In genomic region chr9:6575324-6575758, GRCh38 we compare ENCODE assay signal across 13 cellular contexts.
DNase-seq lines count a peak whose midpoint lies in the region; ATAC-seq and TF ChIP-seq lines count a peak whose summit lies in the region.
"Had no signal": no experiment of that assay in that cellular context is flagged by ENCODE, and none has a peak within 500 bp of the region (broad histone marks: within the 10 kb centered on the region; RNA-seq: fewer than 3 reads in every experiment).

No MANE protein-coding gene starts in this region.

- H3K79me2 ChIP-seq in OCI-LY7 (ENCODE audit: insufficient read depth, low read depth, low read length): no peaks in the 10 kb centered on the region

- TF ChIP-seq CTCF in OCI-LY7 (conservative IDR thresholded peaks at IDR 0.05; ENCODE audit: low read length): no peak
- no peak for TF ChIP-seq CTCF in activated CD8-positive, alpha-beta T cell treated with anti-CD3 and anti-CD28 coated beads for 36 hours (IDR thresholded peaks at IDR 0.05)

- DNase-seq in OCI-LY7 (ENCODE audit: low spot score) (peak; percentile 83), NCI-H524 (lab: John Stamatoyannopoulos, UW) (no peak), NCI-H2081 (lab: John Stamatoyannopoulos, UW) (no peak), AG20443 (ENCODE audit: low spot score) (no peak)
- DNase-seq in activated CD8-positive, alpha-beta T cell treated with anti-CD3 and anti-CD28 coated beads for 36 hours: no peak
- DNase-seq: activated gamma-delta T cell; CD8-positive, alpha-beta memory T cell; PC-9; small intestine; stimulated activated naive CD8-positive, alpha-beta T cell treated with anti-CD3 and anti-CD28 coated beads, Interleukin-15, amount 100 ng/mL, for 72 hours had no signal

- H3K4me2 ChIP-seq in OCI-LY7 (ENCODE audit: low read length): peak overlapping the region; percentile 54
- H3K4me2 ChIP-seq: PC-9 had no signal

- no peaks in the 10 kb centered on the region for H3K9me3 ChIP-seq in OCI-LY7 (ENCODE audit: low read length)

- H3K4me3 Mint-ChIP-seq in activated CD8-positive, alpha-beta T cell treated with anti-CD3 and anti-CD28 coated beads for 36 hours: no peak overlapping the region
- H3K4me3 Mint-ChIP-seq: CD8-positive, alpha-beta memory T cell; stimulated activated naive CD8-positive, alpha-beta T cell treated with anti-CD3 and anti-CD28 coated beads, Interleukin-15, amount 100 ng/mL, for 72 hours had no signal

- H3K4me1 Mint-ChIP-seq in activated CD8-positive, alpha-beta T cell treated with anti-CD3 and anti-CD28 coated beads for 36 hours (ENCODE audit: low read depth): no peaks in the 10 kb centered on the region
- H3K4me1 Mint-ChIP-seq: CD8-positive, alpha-beta memory T cell; stimulated activated naive CD8-positive, alpha-beta T cell treated with anti-CD3 and anti-CD28 coated beads, Interleukin-15, amount 100 ng/mL, for 72 hours had no signal

- ATAC-seq in GM18511 (IDR thresholded peaks at IDR 0.05; ENCODE audit: unreplicated experiment) (peak; percentile 94), GM21390 (IDR thresholded peaks at IDR 0.05; ENCODE audit: unreplicated experiment) (peak; percentile 91), HG03095 (IDR thresholded peaks at IDR 0.05; ENCODE audit: unreplicated experiment) (peak; percentile 89)
- no peak for ATAC-seq in activated CD8-positive, alpha-beta T cell treated with anti-CD3 and anti-CD28 coated beads for 36 hours
- ATAC-seq: stimulated activated naive CD8-positive, alpha-beta T cell treated with anti-CD3 and anti-CD28 coated beads, Interleukin-15, amount 100 ng/mL, for 72 hours had no signal

- no peaks in the 10 kb centered on the region for H3K9me3 Mint-ChIP-seq in activated CD8-positive, alpha-beta T cell treated with anti-CD3 and anti-CD28 coated beads for 36 hours
- H3K9me3 Mint-ChIP-seq: CD8-positive, alpha-beta memory T cell; stimulated activated naive CD8-positive, alpha-beta T cell treated with anti-CD3 and anti-CD28 coated beads, Interleukin-15, amount 100 ng/mL, for 72 hours had no signal

- CTCF ChIA-PET in OCI-LY7 (lab: Charles Lee; ENCODE audit: unreplicated experiment): interaction anchor here (0.8 to 1.1 kb wide), 2 partner anchors 9 to 222 kb away, joined by 3 read pairs; no protein-coding TSS in a partner anchor
- CTCF ChIA-PET in activated CD8-positive, alpha-beta T cell treated with anti-CD3 and anti-CD28 coated beads for 36 hours (lab: Charles Lee): interaction anchor here (0.8 to 11.7 kb wide), 4 partner anchors 7 to 219 kb away, joined by 3 to 152 read pairs (median 8); no protein-coding TSS in a partner anchor

- H3K27ac ChIP-seq in OCI-LY7 (ENCODE audit: low read depth, low read length, poor library complexity, severe bottlenecking): peak overlapping the region; percentile 33
- H3K27ac ChIP-seq: PC-9 had no signal

- H3K4me3 ChIP-seq in OCI-LY7 (ENCODE audit: low read depth, low read length, poor library complexity, severe bottlenecking): peak overlapping the region; percentile 17
- H3K4me3 ChIP-seq: PC-9 had no signal

- POLR2A ChIA-PET in OCI-LY7 (lab: Charles Lee): interaction anchor here (0.6 to 1.7 kb wide), 13 partner anchors 10 to 1765 kb away, joined by 3 to 5 read pairs (median 3); no protein-coding TSS in a partner anchor
- POLR2A ChIA-PET in activated CD8-positive, alpha-beta T cell treated with anti-CD3 and anti-CD28 coated beads for 36 hours (lab: Charles Lee): no interaction called here

- BruUV-seq in OCI-LY7 (replicated peaks; lab: Mats Ljungman, UMichigan): no TSS peak

- H3K27ac Mint-ChIP-seq in activated CD8-positive, alpha-beta T cell treated with anti-CD3 and anti-CD28 coated beads for 36 hours: no peak overlapping the region
- H3K27ac Mint-ChIP-seq: stimulated activated naive CD8-positive, alpha-beta T cell treated with anti-CD3 and anti-CD28 coated beads, Interleukin-15, amount 100 ng/mL, for 72 hours had no signal

- peak overlapping the region; percentile 22; the same call in 1 of the 2 replicates for H2AFZ ChIP-seq in OCI-LY7 (ENCODE audit: low read length)
- H2AFZ ChIP-seq: PC-9 had no signal

- no peaks in the 10 kb centered on the region for H3K36me3 ChIP-seq in OCI-LY7 (ENCODE audit: insufficient read depth, low read length)

- H3K36me3 Mint-ChIP-seq in activated CD8-positive, alpha-beta T cell treated with anti-CD3 and anti-CD28 coated beads for 36 hours (ENCODE audit: low read depth): no peaks in the 10 kb centered on the region
- H3K36me3 Mint-ChIP-seq: CD8-positive, alpha-beta memory T cell had no signal

- H4K20me1 ChIP-seq in OCI-LY7 (ENCODE audit: insufficient read depth, low read length): no peaks in the 10 kb centered on the region

- intact Hi-C loops in OCI-LY7 (cut with micrococcal nuclease; ENCODE audit: unreplicated experiment): no loop called here
- intact Hi-C loops in activated CD8-positive, alpha-beta T cell treated with anti-CD3 and anti-CD28 coated beads for 36 hours (cut with micrococcal nuclease): no loop called here

- H3K9me2 ChIP-seq in OCI-LY7 (ENCODE audit: insufficient read depth, low read length): no peaks in the 10 kb centered on the region

- peaks cover 35% of the 10 kb centered on the region for H3K4me1 ChIP-seq in OCI-LY7 (ENCODE audit: insufficient read depth, low read length, poor library complexity, severe bottlenecking)

- peaks cover 7% of the 10 kb centered on the region for H3K27me3 Mint-ChIP-seq in activated CD8-positive, alpha-beta T cell treated with anti-CD3 and anti-CD28 coated beads for 36 hours
